In genomic region chr1:5840551-5840914, GRCh38 we compare ENCODE assay signal across 8 cellular contexts.
"Had no signal": no experiment of that assay in that cellular context is flagged by ENCODE, and none has a peak within 500 bp of the region (broad histone marks: within the 10 kb centered on the region; RNA-seq: fewer than 3 reads in every experiment).

No MANE protein-coding gene starts in this region.

- H3K4me3 Mint-ChIP-seq: IgD-negative memory B cell had no signal

- H3K36me3 Mint-ChIP-seq: IgD-negative memory B cell had no signal

- H3K9ac ChIP-seq: GM23248, KMS-11 had no signal

- H3K4me2 ChIP-seq: KMS-11 had no signal

- H3K4me1 ChIP-seq: HAP-1 had no signal

- H3K27ac ChIP-seq: GM23248, HL-60, KMS-11 had no signal

- H3K36me3 ChIP-seq: HAP-1 had no signal

- H3K9me3 ChIP-seq: HAP-1 had no signal

- DNase-seq: GM23248, GOT3, H7, KBM-7 had no signal

- H3K9me3 Mint-ChIP-seq: IgD-negative memory B cell had no signal

- H3K4me3 ChIP-seq: GM23248, HAP-1 had no signal

- H3K27ac Mint-ChIP-seq: IgD-negative memory B cell had no signal

- H2AFZ ChIP-seq: GM23248 had no signal
